2 cellular contexts compared by ENCODE assay signal in genomic region chr4:161987611-161988010, GRCh38.
A peak's percentile ranks its signal among the peaks of the same experiment; 100 is the strongest.
TF ChIP-seq lines count a peak whose summit lies in the region.

No MANE protein-coding gene starts in this region.

TF ChIP-seq in GM23338, 12 proteins besides CTCF, POLR2A, EP300 and RAD21 (continued from another document):
- TF ChIP-seq ZNF462 (CRISPR knock-in tag; IDR thresholded peaks at IDR 0.05) (peak; percentile 62; the same call in 1 of the 2 replicates), ETS1 (IDR thresholded peaks at IDR 0.05) (no peak), CREB1 (CRISPR knock-in tag; IDR thresholded peaks at IDR 0.05; ENCODE audit: low read depth) (no peak), POLR2AphosphoS5 (IDR thresholded peaks at IDR 0.05; ENCODE audit: low read depth) (no peak)

TF ChIP-seq in WTC11, 78 proteins besides CTCF, POLR2A, EP300 and RAD21 (continued from another document):
- no peak for TF ChIP-seq TCF7 (CRISPR knock-in tag; IDR thresholded peaks at IDR 0.05; ENCODE audit: low read depth)
